ENCODE assay signal across 26 cellular contexts in the genomic region with DNA sequence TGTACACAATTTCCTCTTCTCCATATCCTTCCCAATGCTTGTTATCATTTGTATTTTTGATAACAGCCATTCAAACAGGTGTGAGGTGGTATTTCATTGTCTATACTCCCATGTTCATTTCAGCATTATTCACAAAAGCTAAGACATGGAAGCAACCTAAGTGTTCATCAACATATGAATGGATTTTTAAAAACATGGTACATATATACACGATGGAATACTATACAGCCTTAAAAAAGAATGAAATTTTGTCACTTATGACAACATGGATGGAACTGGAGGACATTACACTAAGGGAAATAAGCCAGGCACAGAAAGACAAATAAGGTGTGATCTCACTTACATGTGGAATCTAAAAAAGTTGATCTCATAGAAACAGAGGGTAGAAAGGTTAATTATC.
"Had no signal": no experiment of that assay in that cellular context is flagged by ENCODE, and none has a peak within 500 bp of the region (broad histone marks: within the 10 kb centered on the region; RNA-seq: fewer than 3 reads in every experiment).

No MANE protein-coding gene starts in this region.

- ATAC-seq: activated T-helper 17 cell treated with anti-CD3 and anti-CD28 coated beads, Interleukin-2, amount 50 U/mL, for 72 hours; PC-3; T-cell had no signal

- H3K9me3 ChIP-seq: breast epithelium had no signal

- H3K27me3 ChIP-seq: breast epithelium had no signal

- H3K4me1 ChIP-seq: breast epithelium had no signal

- H3K4me3 Mint-ChIP-seq: activated B cell treated with CpG ODN at 0.5 μM for 24 hours; activated CD4-positive, alpha-beta memory T cell treated with anti-CD3 and anti-CD28 coated beads for 36 hours; activated CD4-positive, alpha-beta T cell treated with anti-CD3 and anti-CD28 coated beads, Interleukin-2, amount 10 ng/mL, durations not matched to agents 7 days and 5 days; activated naive CD4-positive, alpha-beta T cell treated with anti-CD3 and anti-CD28 coated beads for 36 hours; activated naive CD8-positive, alpha-beta T cell; activated T-helper 17 cell treated with anti-CD3 and anti-CD28 coated beads, Interleukin-2, amount 50 U/mL, for 72 hours; T-cell had no signal

- H3K27ac ChIP-seq: breast epithelium had no signal

- H3K36me3 ChIP-seq: breast epithelium had no signal

- DNase-seq: activated B cell treated with CpG ODN at 0.5 μM for 24 hours; activated CD4-positive, alpha-beta memory T cell treated with anti-CD3 and anti-CD28 coated beads for 36 hours; activated CD4-positive, alpha-beta T cell treated with anti-CD3 and anti-CD28 coated beads for 1 hour; activated CD4-positive, alpha-beta T cell treated with anti-CD3 and anti-CD28 coated beads, Interleukin-2, amount 10 ng/mL, durations not matched to agents 7 days and 5 days; activated CD8-positive, alpha-beta memory T cell treated with anti-CD3 and anti-CD28 coated beads for 24 hours; activated gamma-delta T cell; activated naive CD4-positive, alpha-beta T cell treated with anti-CD3 and anti-CD28 coated beads for 36 hours; activated T-cell treated with anti-CD3 and anti-CD28 coated beads for 4 hours; activated T-cell treated with anti-CD3 and anti-CD28 coated beads, Interleukin-2, amount 50 U/mL, for 48 hours; amygdala; central memory CD4-positive, alpha-beta T cell; KG1; NCI-H1048; NCI-H146; NCI-H187 treated with DMSO at 0.1 percent for 48 hours; NCI-H2081 treated with DMSO at 0.1 percent for 48 hours; NCI-H446; NCI-H524; SHP77 treated with DMSO at 0.1 percent for 48 hours; T-cell; T-helper 2 cell; T1000 had no signal

- H3K4me1 Mint-ChIP-seq: activated B cell treated with CpG ODN at 0.5 μM for 24 hours; activated CD4-positive, alpha-beta T cell treated with anti-CD3 and anti-CD28 coated beads, Interleukin-2, amount 10 ng/mL, durations not matched to agents 7 days and 5 days; activated T-helper 17 cell treated with anti-CD3 and anti-CD28 coated beads, Interleukin-2, amount 50 U/mL, for 72 hours; T-cell had no signal

- H3K4me3 ChIP-seq: breast epithelium had no signal

- H3K36me3 Mint-ChIP-seq: activated CD4-positive, alpha-beta memory T cell treated with anti-CD3 and anti-CD28 coated beads for 36 hours; activated naive CD8-positive, alpha-beta T cell; T-cell had no signal

- H3K27me3 Mint-ChIP-seq: activated B cell treated with CpG ODN at 0.5 μM for 24 hours; activated CD4-positive, alpha-beta memory T cell treated with anti-CD3 and anti-CD28 coated beads for 36 hours; activated CD4-positive, alpha-beta T cell treated with anti-CD3 and anti-CD28 coated beads, Interleukin-2, amount 10 ng/mL, durations not matched to agents 7 days and 5 days; activated naive CD8-positive, alpha-beta T cell; activated T-helper 17 cell treated with anti-CD3 and anti-CD28 coated beads, Interleukin-2, amount 50 U/mL, for 72 hours; T-cell had no signal

- H3K27ac Mint-ChIP-seq: activated B cell treated with CpG ODN at 0.5 μM for 24 hours; activated CD4-positive, alpha-beta memory T cell treated with anti-CD3 and anti-CD28 coated beads for 36 hours; activated CD4-positive, alpha-beta T cell treated with anti-CD3 and anti-CD28 coated beads, Interleukin-2, amount 10 ng/mL, durations not matched to agents 7 days and 5 days; activated naive CD4-positive, alpha-beta T cell treated with anti-CD3 and anti-CD28 coated beads for 36 hours; activated naive CD8-positive, alpha-beta T cell; activated T-helper 17 cell treated with anti-CD3 and anti-CD28 coated beads, Interleukin-2, amount 50 U/mL, for 72 hours; T-cell had no signal
